In genomic region chr18:74528478-74528877, GRCh38 we compare ENCODE assay signal across 21 cellular contexts. TPM values are rescaled to one million over a fixed set of nuclear protein-coding genes. Genes with fewer than 3 reads are reported as not detected.
DNase-seq lines count a peak whose midpoint lies in the region; ATAC-seq, FAIRE-seq and TF ChIP-seq lines count a peak whose summit lies in the region.
"Had no signal": no experiment of that assay in that cellular context is flagged by ENCODE, and none has a peak within 500 bp of the region (broad histone marks: within the 10 kb centered on the region; RNA-seq: fewer than 3 reads in every experiment).

No MANE protein-coding gene starts in this region.

- H2AFZ ChIP-seq in osteoblast (ENCODE audit: low read length): no peak overlapping the region

- H3K4me1 ChIP-seq in osteoblast (ENCODE audit: insufficient read depth, low read length): no peaks in the 10 kb centered on the region

- peaks cover 8% of the 10 kb centered on the region for H3K36me3 Mint-ChIP-seq in activated T-cell treated with anti-CD3 and anti-CD28 coated beads, Interleukin-2, amount 50 U/mL, for 24 hours (ENCODE audit: low read depth)
- no peaks in the 10 kb centered on the region for H3K36me3 Mint-ChIP-seq in activated T-cell treated with anti-CD3 and anti-CD28 coated beads, Interleukin-2, amount 50 U/mL, for 4 hours (ENCODE audit: insufficient read depth)

- no peaks in the 10 kb centered on the region for H4K20me1 ChIP-seq in osteoblast (ENCODE audit: insufficient read depth, low read length)

- H3K4me2 ChIP-seq in osteoblast (ENCODE audit: insufficient read depth, low read length): no peak overlapping the region

- no peaks in the 10 kb centered on the region for H3K27me3 Mint-ChIP-seq in activated T-cell treated with anti-CD3 and anti-CD28 coated beads, Interleukin-2, amount 50 U/mL, for 24 hours
- H3K27me3 Mint-ChIP-seq in activated T-cell treated with anti-CD3 and anti-CD28 coated beads, Interleukin-2, amount 50 U/mL, for 4 hours (ENCODE audit: low read depth): peaks cover 2% of the 10 kb centered on the region

- peaks cover 5% of the 10 kb centered on the region for H3K27me3 ChIP-seq in osteoblast (ENCODE audit: insufficient read depth, low read length)
- H3K27me3 ChIP-seq: ovary had no signal

- H3K79me2 ChIP-seq in osteoblast (ENCODE audit: insufficient read depth, low read length): no peaks in the 10 kb centered on the region

- no peak for TF ChIP-seq CTCF in osteoblast (IDR thresholded peaks at IDR 0.05; ENCODE audit: extremely low read depth, low read depth, low read length)

- no peak overlapping the region for H3K27ac ChIP-seq in osteoblast (ENCODE audit: low read depth, low read length)
- H3K27ac ChIP-seq: ovary, SK-N-MC had no signal

- H3K9me3 ChIP-seq in osteoblast (ENCODE audit: low read depth, low read length): no peaks in the 10 kb centered on the region
- H3K9me3 ChIP-seq: ovary had no signal

- DNase-seq in frontal cortex (ENCODE audit: low spot score in 2 of 2): no peak
- no peak for DNase-seq in activated T-cell treated with anti-CD3 and anti-CD28 coated beads, Interleukin-2, amount 50 U/mL, for 24 hours
- DNase-seq in osteoblast (ENCODE audit: insufficient read length, low spot score, missing footprints): no peak
- DNase-seq in activated T-cell treated with anti-CD3 and anti-CD28 coated beads, Interleukin-2, amount 50 U/mL, for 4 hours: no peak
- DNase-seq in NCI-H146 (lab: John Stamatoyannopoulos, UW): no peak
- DNase-seq: activated T-cell treated with anti-CD3 and anti-CD28 coated beads, Interleukin-2, amount 50 U/mL, for 48 hours; central memory CD4-positive, alpha-beta T cell; DMS153; NCI-H187; NCI-H524; ovary; stimulated activated CD4-positive, alpha-beta T cell treated with anti-CD3 and anti-CD28 coated beads, Interleukin-2, amount 100 ng/mL, for 48 hours; stimulated activated CD8-positive, alpha-beta memory T cell treated with anti-CD3 and anti-CD28 coated beads, Interleukin-4, amount 100 ng/mL, for 48 hours had no signal

- no peak overlapping the region for H3K27ac Mint-ChIP-seq in activated T-cell treated with anti-CD3 and anti-CD28 coated beads, Interleukin-2, amount 50 U/mL, for 24 hours

- H3K4me3 Mint-ChIP-seq in activated T-cell treated with anti-CD3 and anti-CD28 coated beads, Interleukin-2, amount 50 U/mL, for 24 hours: no peak overlapping the region
- H3K4me3 Mint-ChIP-seq in activated T-cell treated with anti-CD3 and anti-CD28 coated beads, Interleukin-2, amount 50 U/mL, for 4 hours: no peak overlapping the region

- H3K36me3 ChIP-seq in osteoblast (ENCODE audit: insufficient read depth, low read length): no peaks in the 10 kb centered on the region
- H3K36me3 ChIP-seq: ovary had no signal

- H3K4me3 ChIP-seq in osteoblast (ENCODE audit: insufficient read depth, low read length): no peak overlapping the region
- H3K4me3 ChIP-seq: ovary, SK-N-MC had no signal

- no peaks in the 10 kb centered on the region for H3K9me3 Mint-ChIP-seq in activated T-cell treated with anti-CD3 and anti-CD28 coated beads, Interleukin-2, amount 50 U/mL, for 24 hours
- no peaks in the 10 kb centered on the region for H3K9me3 Mint-ChIP-seq in activated T-cell treated with anti-CD3 and anti-CD28 coated beads, Interleukin-2, amount 50 U/mL, for 4 hours

- ATAC-seq in GM18909 (IDR thresholded peaks at IDR 0.05; ENCODE audit: poor library complexity, unreplicated experiment) (peak; percentile 66), HG02759 (IDR thresholded peaks at IDR 0.05; ENCODE audit: unreplicated experiment) (peak; percentile 58), HG03378 (IDR thresholded peaks at IDR 0.05; ENCODE audit: unreplicated experiment) (peak; percentile 80)
- no peak for ATAC-seq in activated T-cell treated with anti-CD3 and anti-CD28 coated beads, Interleukin-2, amount 50 U/mL, for 4 hours
- ATAC-seq: left lobe of liver had no signal

- peak; percentile 43 for FAIRE-seq in frontal cortex (lab: Jason Lieb, UNC)
- FAIRE-seq: TTC549 had no signal

- no peaks in the 10 kb centered on the region for H3K4me1 Mint-ChIP-seq in activated T-cell treated with anti-CD3 and anti-CD28 coated beads, Interleukin-2, amount 50 U/mL, for 24 hours (ENCODE audit: low read depth)
- no peaks in the 10 kb centered on the region for H3K4me1 Mint-ChIP-seq in activated T-cell treated with anti-CD3 and anti-CD28 coated beads, Interleukin-2, amount 50 U/mL, for 4 hours (ENCODE audit: low read depth)

RNA-seq across cellular contexts. Expression of gene CNDP1, which starts 5.8 kb away (rescaled TPM):
- under 0.01 TPM for total RNA-seq in frontal cortex
- not detected in 2 replicates for total RNA-seq in osteoblast
- under 1 TPM; 0.15 to 0.49 (median 0.40) TPM for total RNA-seq in activated T-cell treated with anti-CD3 and anti-CD28 coated beads, Interleukin-2, amount 50 U/mL, for 4 hours
- total RNA-seq: fibroblast of villous mesenchyme, HT1080 had no signal

RNA-seq across cellular contexts. Expression of gene CNDP2, which starts 32.3 kb away (rescaled TPM):
- total RNA-seq in frontal cortex (32.6 TPM), osteoblast (25.3 and 27.7 TPM in 2 replicates)
- total RNA-seq in activated T-cell treated with anti-CD3 and anti-CD28 coated beads, Interleukin-2, amount 50 U/mL, for 4 hours: 100 to 1,000 TPM; 157 to 165 (median 164) TPM

Comparison
In these comparisons a context has a peak if more than half of its experiments do, and no peak if none do; other contexts are left out.
1. ATAC-seq: peak in GM18909 (single experiment), HG02759 (single experiment) and HG03378 (single experiment); none in activated T-cell treated with anti-CD3 and anti-CD28 coated beads, Interleukin-2, amount 50 U/mL, for 4 hours (0 of 2).